ENCODE assay signal across 3 cellular contexts in genomic region chr16:66955363-66956025, GRCh38. TPM values are rescaled to one million over a fixed set of nuclear protein-coding genes. Genes with fewer than 3 reads are reported as not detected.
"Had no signal": no experiment of that assay in that cellular context is flagged by ENCODE, and none has a peak within 500 bp of the region (broad histone marks: within the 10 kb centered on the region; RNA-seq: fewer than 3 reads in every experiment).

No MANE protein-coding gene starts in this region.

RNA-seq across cellular contexts. Expression of gene CES3, which starts 5.6 kb away (rescaled TPM):
- total RNA-seq: IMR-90 had no signal

RNA-seq across cellular contexts. Expression of gene RRAD, which starts 30.2 kb away (rescaled TPM):
- total RNA-seq: SK-MEL-5 had no signal

RNA-seq across cellular contexts. Expression of gene CES4A, which starts 32.9 kb away (rescaled TPM):
- total RNA-seq: M059J, SK-MEL-5 had no signal
